In the genomic region with DNA sequence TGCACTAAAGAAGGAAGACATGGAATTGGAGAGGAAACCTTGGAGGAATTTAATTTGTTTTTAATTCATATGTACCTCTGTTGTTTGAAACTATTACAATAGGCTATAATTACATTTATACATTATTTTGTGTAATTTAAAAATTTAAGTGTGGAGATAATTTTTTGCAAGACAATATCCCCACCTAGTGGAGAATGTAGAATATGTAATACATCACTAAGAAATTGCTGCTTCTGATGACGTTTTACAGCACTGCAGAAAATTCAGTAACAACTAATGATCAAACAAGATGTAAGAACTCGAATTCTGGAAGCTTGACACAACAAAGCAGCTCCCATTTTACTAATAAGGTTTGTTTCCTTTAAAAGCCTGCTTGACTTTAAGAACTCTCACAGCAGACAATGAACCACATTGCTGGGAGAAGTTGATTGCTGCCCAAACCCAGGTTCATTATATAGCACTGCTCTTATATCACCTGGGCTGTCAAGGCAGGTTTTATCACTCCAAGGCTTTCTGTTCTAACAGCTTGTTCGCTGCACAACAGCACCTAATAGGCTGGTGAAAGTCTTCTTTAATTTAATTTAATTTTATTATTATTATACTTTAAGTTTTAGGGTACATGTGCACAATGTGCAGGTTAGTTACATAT, we compare ENCODE assay signal across 8 cellular contexts. TPM values are rescaled to one million over a fixed set of nuclear protein-coding genes. Genes with fewer than 3 reads are reported as not detected.
A peak's percentile ranks its signal among the peaks of the same experiment; 100 is the strongest.
DNase-seq lines count a peak whose midpoint lies in the region; ATAC-seq and TF ChIP-seq lines count a peak whose summit lies in the region.

No MANE protein-coding gene starts in this region.

- peak; percentile 58 for TF ChIP-seq CTCF in IMR-90 (conservative IDR thresholded peaks at IDR 0.05; ENCODE audit: low read depth, low read length)
- TF ChIP-seq CTCF in foreskin fibroblast (IDR thresholded peaks at IDR 0.05; ENCODE audit: low read depth, low read length) = peak; percentile 16
- peak; percentile 34 for TF ChIP-seq CTCF in retinal pigment epithelial cell (conservative IDR thresholded peaks at IDR 0.05; ENCODE audit: low read depth, low read length)

- H3K14ac ChIP-seq in IMR-90 (replicated peaks; ENCODE audit: low read depth, low read length) = no peak overlapping the region

- H3K9me3 Mint-ChIP-seq in T-cell = no peaks in the 10 kb centered on the region
- no peaks in the 10 kb centered on the region for H3K9me3 Mint-ChIP-seq in stimulated activated memory B cell treated with anti-CD40 and anti-IgM and Interleukin-4, amounts not matched to agents 10 μg/mL and 1 μg/mL and 100 μg/mL, for 72 hours

- H3K36me3 ChIP-seq in IMR-90 (ENCODE audit: control insufficient read depth, insufficient read depth, low read length) = no peaks in the 10 kb centered on the region

- intact Hi-C loops in IMR-90 (cut with micrococcal nuclease) = loop anchor here (1.0 to 5.0 kb wide), 3 partner anchors 35 to 683 kb away; no protein-coding TSS in a partner anchor

- H3K9ac ChIP-seq in IMR-90 (ENCODE audit: low read depth, low read length) = no peak overlapping the region

- peaks cover 14 to 16% (median 14%) of the 10 kb centered on the region in 3 donors for H3K4me1 Mint-ChIP-seq in T-cell
- peaks cover 17% of the 10 kb centered on the region for H3K4me1 Mint-ChIP-seq in stimulated activated memory B cell treated with anti-CD40 and anti-IgM and Interleukin-4, amounts not matched to agents 10 μg/mL and 1 μg/mL and 100 μg/mL, for 72 hours

- no peak for TF ChIP-seq POLR2A in IMR-90 (IDR thresholded peaks at IDR 0.05; ENCODE audit: low read depth, low read length)

- peak; percentile 72 for TF ChIP-seq RAD21 in IMR-90 (IDR thresholded peaks at IDR 0.05; ENCODE audit: low read length)

- DNase-seq in DMS53 (lab: John Stamatoyannopoulos, UW) (peak; percentile 69), IMR-90 (peak; percentile 68), T-cell (peak in 1 of 34 experiments; percentile 5), foreskin fibroblast (peak; percentile 39 to 73), retinal pigment epithelial cell (ENCODE audit: low read depth) (no peak)
- DNase-seq in stimulated activated CD4-positive, alpha-beta T cell treated with anti-CD3 and anti-CD28 coated beads, Interleukin-4, amount 100 ng/mL, for 24 hours = no peak

- H3K4me3 Mint-ChIP-seq in T-cell = no peak overlapping the region
- H3K4me3 Mint-ChIP-seq in stimulated activated memory B cell treated with anti-CD40 and anti-IgM and Interleukin-4, amounts not matched to agents 10 μg/mL and 1 μg/mL and 100 μg/mL, for 72 hours = no peak overlapping the region

- H3K4me3 ChIP-seq in IMR-90 (ENCODE audit: insufficient read depth, low read depth, low read length) = no peak overlapping the region
- no peak overlapping the region for H3K4me3 ChIP-seq in foreskin fibroblast (ENCODE audit: low read depth in 1 of 2, low read length in 2 of 2)
- H3K4me3 ChIP-seq in retinal pigment epithelial cell (ENCODE audit: low read length) = no peak overlapping the region

- H4K20me1 ChIP-seq in IMR-90 (ENCODE audit: insufficient read depth, low read length) = no peaks in the 10 kb centered on the region

- no peak overlapping the region for H3K27ac Mint-ChIP-seq in T-cell
- H3K27ac Mint-ChIP-seq in stimulated activated memory B cell treated with anti-CD40 and anti-IgM and Interleukin-4, amounts not matched to agents 10 μg/mL and 1 μg/mL and 100 μg/mL, for 72 hours = no peak overlapping the region

- H3K4ac ChIP-seq in IMR-90 (ENCODE audit: low read depth, low read length) = no peak overlapping the region

- no TSS peak for BruUV-seq in IMR-90 (replicated peaks; lab: Mats Ljungman, UMichigan)

- POLR2A ChIA-PET in IMR-90 (lab: Charles Lee; ENCODE audit: unreplicated experiment) = no interaction called here
- POLR2A ChIA-PET in T-cell (lab: Charles Lee) = interaction anchor here (0.6 kb wide), 2 partner anchors 35 to 948 kb away, joined by 3 to 5 read pairs; no protein-coding TSS in a partner anchor

- H3K4me2 ChIP-seq in IMR-90 (ENCODE audit: low read depth, low read length) = no peak overlapping the region

- H3K9me1 ChIP-seq in IMR-90 (ENCODE audit: insufficient read depth, low read length) = peaks cover 9% of the 10 kb centered on the region

- H3K56ac ChIP-seq in IMR-90 (ENCODE audit: extremely low read depth, insufficient read depth, low read length) = no peak overlapping the region

- no peak overlapping the region for H2BK120ac ChIP-seq in IMR-90 (ENCODE audit: low read depth, low read length)

- peaks cover 21% of the 10 kb centered on the region for H3K36me3 Mint-ChIP-seq in T-cell
- H3K36me3 Mint-ChIP-seq in stimulated activated memory B cell treated with anti-CD40 and anti-IgM and Interleukin-4, amounts not matched to agents 10 μg/mL and 1 μg/mL and 100 μg/mL, for 72 hours = peaks cover 13% of the 10 kb centered on the region

- no peak overlapping the region for H2BK20ac ChIP-seq in IMR-90 (ENCODE audit: low read depth, low read length)

- no peak overlapping the region for H2AFZ ChIP-seq in IMR-90 (replicated peaks; ENCODE audit: low read length, poor library complexity)

- H2AK9ac ChIP-seq in IMR-90 (replicated peaks; ENCODE audit: low read depth, low read length, poor library complexity) = no peak overlapping the region

- H4K91ac ChIP-seq in IMR-90 (ENCODE audit: insufficient read depth, low read depth, low read length) = no peak overlapping the region

- peaks cover 7% of the 10 kb centered on the region for H3K4me1 ChIP-seq in IMR-90 (ENCODE audit: control insufficient read depth, insufficient read depth, low read length)

- CTCF ChIA-PET in IMR-90 (lab: Yijun Ruan, JAX) = interaction anchor here (1.2 kb wide), 1 partner anchor 13 kb away, joined by 5 read pairs; no protein-coding TSS in a partner anchor
- CTCF ChIA-PET in T-cell (lab: Charles Lee) = interaction anchor here (0.5 to 1.6 kb wide), 10 partner anchors 10 to 596 kb away, joined by 3 to 7 read pairs (median 4); no protein-coding TSS in a partner anchor

- H4K8ac ChIP-seq in IMR-90 (ENCODE audit: low read depth in 2 of 2, low read length in 2 of 2) = no peak overlapping the region; a peak in 1 of 4 replicates

- H2BK5ac ChIP-seq in IMR-90 (ENCODE audit: low read depth, low read length, poor library complexity, severe bottlenecking) = no peak overlapping the region

- no peaks in the 10 kb centered on the region for H3K9me3 ChIP-seq in IMR-90 (ENCODE audit: control insufficient read depth, insufficient read depth, low read length)

- dilution Hi-C loops in IMR-90 (cut with HindIII; ENCODE audit: low sequenced_read_pairs, unreplicated experiment) = no loop called here

- no peak overlapping the region for H3K27ac ChIP-seq in IMR-90 (ENCODE audit: insufficient read depth, low read length)

- WGBS in IMR-90 (ENCODE audit: extremely low coverage in 2 of 2, insufficient read length in 1 of 2), 2 experiments = no CpG with 5 or more reads among the region's 3 CpGs

- H3K27me3 Mint-ChIP-seq in T-cell = no peaks in the 10 kb centered on the region
- H3K27me3 Mint-ChIP-seq in stimulated activated memory B cell treated with anti-CD40 and anti-IgM and Interleukin-4, amounts not matched to agents 10 μg/mL and 1 μg/mL and 100 μg/mL, for 72 hours = no peaks in the 10 kb centered on the region

- ATAC-seq in IMR-90 (ENCODE audit: low read depth) (peak; percentile 77), T-cell (replicated peaks in 1 of 4) (peak; percentile 43 to 94 (median 50)), HG02885 (IDR thresholded peaks at IDR 0.05; ENCODE audit: poor library complexity, unreplicated experiment) (no peak)
- no peak for ATAC-seq in stimulated activated memory B cell treated with anti-CD40 and anti-IgM and Interleukin-4, amounts not matched to agents 10 μg/mL and 1 μg/mL and 100 μg/mL, for 72 hours

- no peak overlapping the region for H2AK5ac ChIP-seq in IMR-90 (ENCODE audit: low read depth, low read length)

- H3K23ac ChIP-seq in IMR-90 (ENCODE audit: low read depth, low read length) = no peak overlapping the region

- H3K18ac ChIP-seq in IMR-90 (ENCODE audit: low read depth, low read length) = no peak overlapping the region

- H3K79me1 ChIP-seq in IMR-90 (ENCODE audit: low read depth in 1 of 2, low read length in 2 of 2) = no peaks in the 10 kb centered on the region

- in situ Hi-C loops in IMR-90 (cut with MboI; ENCODE audit: low sequenced_read_pairs) = no loop called here

- no peak overlapping the region for H2BK15ac ChIP-seq in IMR-90 (ENCODE audit: low read depth, low read length)

- no peaks in the 10 kb centered on the region for H3K27me3 ChIP-seq in IMR-90 (ENCODE audit: control insufficient read depth, insufficient read depth, low read length)

- H4K5ac ChIP-seq in IMR-90 (ENCODE audit: low read depth, low read length) = no peak overlapping the region

TF ChIP-seq in IMR-90, 13 proteins besides CTCF, POLR2A, EP300 and RAD21:
- TF ChIP-seq SMC3 (IDR thresholded peaks at IDR 0.05; ENCODE audit: low read depth, low read length) (peak; percentile 56), RCOR1 (IDR thresholded peaks at IDR 0.05; ENCODE audit: insufficient replicate concordance, low read length) (no peak)

RNA-seq across cellular contexts. Expression of a gene that starts 53.4 kb away (rescaled TPM):
- 21.3 and 22.8 TPM in 2 replicates for total RNA-seq in IMR-90 (2012; rRNA removed)
- polyA plus RNA-seq in IMR-90 (2012; rRNA removed) = 10.5 and 13.5 TPM in 2 replicates
- 4.3 and 6.3 TPM in 2 replicates for polyA plus RNA-seq in IMR-90 (2012; cell fraction: cytosol; rRNA removed)
- polyA plus RNA-seq in IMR-90 (2012; cell fraction: nucleus; rRNA removed; ENCODE audit: low replicate concordance) = 9.6 and 26.5 TPM in 2 replicates
- total RNA-seq in T-cell = 10 to 100 TPM; 36.4 to 50.5 (median 40.6) TPM

Comparison
In these comparisons a context has a peak if more than half of its experiments do, and no peak if none do; other contexts are left out.
1. DNase-seq: peak in DMS53 (single experiment), IMR-90 (single experiment) and foreskin fibroblast (2 of 2); none in retinal pigment epithelial cell (single experiment) and stimulated activated CD4-positive, alpha-beta T cell treated with anti-CD3 and anti-CD28 coated beads, Interleukin-4, amount 100 ng/mL, for 24 hours (single experiment).
2. ATAC-seq: peak in IMR-90 (single experiment) and T-cell (4 of 4); none in HG02885 (single experiment) and stimulated activated memory B cell treated with anti-CD40 and anti-IgM and Interleukin-4, amounts not matched to agents 10 μg/mL and 1 μg/mL and 100 μg/mL, for 72 hours (single experiment).
3. Peak in every context shown above with its lines, with median percentiles within 50 percentile points of each other: CTCF ChIP-seq.